ENCODE assay signal across 8 cellular contexts in genomic region chr2:135797497-135798274, GRCh38. TPM values are rescaled to one million over a fixed set of nuclear protein-coding genes. Genes with fewer than 3 reads are reported as not detected.
DNase-seq lines count a peak whose midpoint lies in the region; ATAC-seq lines count a peak whose summit lies in the region.

No MANE protein-coding gene starts in this region.

- intact Hi-C loops in left colon (cut with DNase I, micrococcal nuclease) = no loop called here

- in situ Hi-C loops in ACHN (cut with HindIII; ENCODE audit: low pct_ligation_motif_present, low pct_unique_long_range_greater_than_20kb, low sequenced_read_pairs) = no loop called here

- DNase-seq in ACHN (peak; percentile 79), NCI-H345 (lab: John Stamatoyannopoulos, UW) (peak; percentile 52), left colon (peak; percentile 57 to 77)
- DNase-seq in activated CD4-positive, CD25-positive, alpha-beta regulatory T cell treated with anti-CD3 and anti-CD28 coated beads, Interleukin-2, amount 50 U/mL, for 72 hours = peak; percentile 79
- DNase-seq in central memory CD4-positive, alpha-beta T cell = peak; percentile 59
- DNase-seq in stimulated activated CD4-positive, alpha-beta T cell treated with anti-CD3 and anti-CD28 coated beads, Interleukin-4, amount 100 ng/mL, for 4 hours = peak; percentile 68 to 72

- ATAC-seq in GM18867 (IDR thresholded peaks at IDR 0.05; ENCODE audit: unreplicated experiment) = peak; percentile 79
- peak; percentile 81 for ATAC-seq in HG03280 (IDR thresholded peaks at IDR 0.05; ENCODE audit: unreplicated experiment)
- peak; percentile 95 for ATAC-seq in left colon

RNA-seq across cellular contexts. Expression of gene LCT, which starts 39.3 kb away (rescaled TPM):
- total RNA-seq in left colon = under 1 TPM in 1 of 2 donors, not detected in 1; 0.27 TPM

RNA-seq across cellular contexts. Expression of gene UBXN4, which starts 56.0 kb away (rescaled TPM):
- 100 to 1,000 TPM; 103 to 107 TPM for total RNA-seq in left colon

Comparison
In these comparisons a context has a peak if more than half of its experiments do, and no peak if none do; other contexts are left out.
1. Peak in every context shown above with its lines: DNase-seq and ATAC-seq.